1 cellular context compared by ENCODE assay signal in genomic region chr6:149484733-149485700, GRCh38.
A peak's percentile ranks its signal among the peaks of the same experiment; 100 is the strongest.
TF ChIP-seq lines count a peak whose summit lies in the region.

Gene ZC3H12D (minus strand): TSS chr6:149485014. CDS start chr6:149474543, 10,471 bp downstream.

TF ChIP-seq in HepG2, 621 proteins besides CTCF, POLR2A, EP300 and RAD21 (continued from another document and continues in another):
- TF ChIP-seq FOXA1 (IDR thresholded peaks at IDR 0.05) (no peak), FOXA1 (CRISPR knock-in tag; IDR thresholded peaks at IDR 0.05) (0 out of 2 replicates have a peak, but pooled peaks have one; percentile 3), THAP7 (CRISPR knock-in tag; IDR thresholded peaks at IDR 0.05) (peak; percentile 96), KDM3A (CRISPR knock-in tag; IDR thresholded peaks at IDR 0.05; ENCODE audit: low read depth) (peak; percentile 89; the same call in 1 of the 2 replicates), NFRKB (IDR thresholded peaks at IDR 0.05) (no peak; the same call in 1 of the 2 replicates), ZNF33B (CRISPR knock-in tag; IDR thresholded peaks at IDR 0.05) (peak; percentile 77), ZNF558 (CRISPR knock-in tag; IDR thresholded peaks at IDR 0.05; ENCODE audit: borderline replicate concordance) (no peak), TAF1 (CRISPR knock-in tag; IDR thresholded peaks at IDR 0.05) (peak; percentile 70), ATF4 (CRISPR knock-in tag; IDR thresholded peaks at IDR 0.05) (peak in 1 of 2 experiments; percentile 53; a peak in 1 of 4 replicates), ZNF567 (CRISPR knock-in tag; IDR thresholded peaks at IDR 0.05; ENCODE audit: borderline replicate concordance) (no peak), FOXK2 (IDR thresholded peaks at IDR 0.05) (no peak), ZIK1 (CRISPR knock-in tag; IDR thresholded peaks at IDR 0.05; ENCODE audit: borderline replicate concordance, low read depth) (no peak), ZNF7 (CRISPR knock-in tag; IDR thresholded peaks at IDR 0.05) (peak; percentile 25; the same call in 1 of the 2 replicates), GPN1 (CRISPR knock-in tag; IDR thresholded peaks at IDR 0.05; ENCODE audit: borderline replicate concordance) (no peak), ZNF253 (CRISPR knock-in tag; IDR thresholded peaks at IDR 0.05; ENCODE audit: borderline replicate concordance) (no peak), PHB2 (IDR thresholded peaks at IDR 0.05; ENCODE audit: partially characterized antibody) (no peak), ZC3H13 (CRISPR knock-in tag; IDR thresholded peaks at IDR 0.05) (peak; percentile 24; the same call in 1 of the 2 replicates), GPBP1L1 (CRISPR knock-in tag; IDR thresholded peaks at IDR 0.05) (no peak), MLX (CRISPR knock-in tag; IDR thresholded peaks at IDR 0.05) (peak; percentile 20; the same call in 1 of the 2 replicates), ZNF367 (CRISPR knock-in tag; IDR thresholded peaks at IDR 0.05; ENCODE audit: borderline replicate concordance) (no peak), ZNF276 (CRISPR knock-in tag; IDR thresholded peaks at IDR 0.05; ENCODE audit: low read depth) (peak; percentile 85; the same call in 1 of the 2 replicates), CENPX (CRISPR knock-in tag; IDR thresholded peaks at IDR 0.05) (no peak), ZNF530 (CRISPR knock-in tag; IDR thresholded peaks at IDR 0.05; ENCODE audit: low read depth) (no peak), ZBTB10 (CRISPR knock-in tag; IDR thresholded peaks at IDR 0.05; ENCODE audit: borderline replicate concordance) (no peak), NR3C1 (CRISPR knock-in tag; IDR thresholded peaks at IDR 0.05) (no peak), SYNCRIP (IDR thresholded peaks at IDR 0.05; ENCODE audit: insufficient read depth, low read depth, low read length) (no peak), RBAK (CRISPR knock-in tag; IDR thresholded peaks at IDR 0.05) (no peak), UBTF (CRISPR knock-in tag; IDR thresholded peaks at IDR 0.05) (peak; percentile 82), DZIP1 (CRISPR knock-in tag; IDR thresholded peaks at IDR 0.05) (peak; percentile 61; the same call in 1 of the 2 replicates), STAT6 (CRISPR knock-in tag; IDR thresholded peaks at IDR 0.05; ENCODE audit: borderline replicate concordance) (peak; percentile 70; the same call in 1 of the 2 replicates), ZNF430 (CRISPR knock-in tag; IDR thresholded peaks at IDR 0.05) (no peak; the same call in none of the 2 replicates), NR2C2 (CRISPR knock-in tag; IDR thresholded peaks at IDR 0.05; ENCODE audit: borderline replicate concordance) (peak; percentile 21; the same call in 1 of the 2 replicates), LBX2 (CRISPR knock-in tag; IDR thresholded peaks at IDR 0.05; ENCODE audit: borderline replicate concordance) (no peak), GATAD1 (CRISPR knock-in tag; IDR thresholded peaks at IDR 0.05) (peak; percentile 52; the same call in 1 of the 2 replicates), ZNF552 (CRISPR knock-in tag; IDR thresholded peaks at IDR 0.05; ENCODE audit: borderline replicate concordance) (no peak), ZNF850 (CRISPR knock-in tag; conservative IDR thresholded peaks at IDR 0.05) (peak; percentile 74; the same call in 1 of the 2 replicates), ZNF446 (CRISPR knock-in tag; IDR thresholded peaks at IDR 0.05) (no peak), LCORL (IDR thresholded peaks at IDR 0.05) (peak; percentile 45; the same call in 1 of the 2 replicates), LCORL (CRISPR knock-in tag; IDR thresholded peaks at IDR 0.05) (peak; percentile 76), ZNF83 (CRISPR knock-in tag; IDR thresholded peaks at IDR 0.05; ENCODE audit: borderline replicate concordance) (no peak), GTF2F1 (IDR thresholded peaks at IDR 0.05; ENCODE audit: low read length) (no peak), ZNF280B (CRISPR knock-in tag; IDR thresholded peaks at IDR 0.05; ENCODE audit: borderline replicate concordance) (peak; percentile 51; the same call in 1 of the 2 replicates), ARHGAP35 (CRISPR knock-in tag; IDR thresholded peaks at IDR 0.05; ENCODE audit: borderline replicate concordance) (no peak), ZFP36L2 (CRISPR knock-in tag; IDR thresholded peaks at IDR 0.05) (no peak), ZSCAN12 (CRISPR knock-in tag; IDR thresholded peaks at IDR 0.05) (no peak)
